ENCODE assay signal across 8 cellular contexts in genomic region chr2:231714639-231715498, GRCh38. TPM values are rescaled to one million over a fixed set of nuclear protein-coding genes. Genes with fewer than 3 reads are reported as not detected.
DNase-seq lines count a peak whose midpoint lies in the region; ATAC-seq and TF ChIP-seq lines count a peak whose summit lies in the region.

No MANE protein-coding gene starts in this region.

- ATAC-seq in CD8-positive, alpha-beta T cell = peak; percentile 9
- ATAC-seq in HG03066 (IDR thresholded peaks at IDR 0.05; ENCODE audit: low read depth, unreplicated experiment) (peak; percentile 28), GM21529 (IDR thresholded peaks at IDR 0.05; ENCODE audit: unreplicated experiment) (no peak)

- H3K4me3 Mint-ChIP-seq in CD8-positive, alpha-beta T cell = no peak overlapping the region
- H3K4me3 Mint-ChIP-seq in nephron progenitor cell = no peak overlapping the region

- DNase-seq in CD8-positive, alpha-beta T cell = peak; percentile 61 to 89 (median 80)
- DNase-seq in NT2/D1 (ENCODE audit: low read depth, low spot score) (peak; percentile 78), activated T-cell treated with anti-CD3 and anti-CD28 coated beads for 24 hours (ENCODE audit: low read depth) (peak; percentile 75), esophagus squamous epithelium (lab: John Stamatoyannopoulos, UW) (no peak), nephron progenitor cell (peak; percentile 91), superior temporal gyrus (ENCODE audit: extremely low spot score) (peak; percentile 90)

- 47% methylated on average over 3 of the region's 17 CpGs; no CpG with 5 or more reads in 1 of the 2 donors for WGBS in esophagus squamous epithelium, 2 donors

- TF ChIP-seq POLR2A in esophagus squamous epithelium (IDR thresholded peaks at IDR 0.05) = no peak

- H3K9me3 ChIP-seq in CD8-positive, alpha-beta T cell (ENCODE audit: low read length) = no peaks in the 10 kb centered on the region
- H3K9me3 ChIP-seq in NT2/D1 (ENCODE audit: insufficient read depth, low read length) (no peaks in the 10 kb centered on the region), esophagus squamous epithelium (no peaks in the 10 kb centered on the region)

- peaks cover 39% of the 10 kb centered on the region for H3K4me1 Mint-ChIP-seq in CD8-positive, alpha-beta T cell (ENCODE audit: low read depth)
- peaks cover 57% of the 10 kb centered on the region for H3K4me1 Mint-ChIP-seq in nephron progenitor cell

- H3K27ac Mint-ChIP-seq in CD8-positive, alpha-beta T cell = no peak overlapping the region
- peak overlapping the region; percentile 74 for H3K27ac Mint-ChIP-seq in nephron progenitor cell

- peaks cover 37% of the 10 kb centered on the region for H3K4me1 ChIP-seq in CD8-positive, alpha-beta T cell (ENCODE audit: insufficient read depth, low read length)
- peaks cover 39% of the 10 kb centered on the region for H3K4me1 ChIP-seq in NT2/D1 (ENCODE audit: insufficient read depth, insufficient read length)
- H3K4me1 ChIP-seq in esophagus squamous epithelium = peaks cover 30 to 53% (median 33%) of the 10 kb centered on the region in 3 donors

- TF ChIP-seq CTCF in CD8-positive, alpha-beta T cell (IDR thresholded peaks at IDR 0.05) = peak; percentile 88
- TF ChIP-seq CTCF in esophagus squamous epithelium (IDR thresholded peaks at IDR 0.05) (peak; percentile 87 to 95 (median 89)), nephron progenitor cell (IDR thresholded peaks at IDR 0.05) (peak; percentile 86)

- H3K9me3 Mint-ChIP-seq in CD8-positive, alpha-beta T cell = no peaks in the 10 kb centered on the region
- no peaks in the 10 kb centered on the region for H3K9me3 Mint-ChIP-seq in nephron progenitor cell

- peak overlapping the region; percentile 44 for H3K9ac ChIP-seq in NT2/D1 (ENCODE audit: insufficient read length, low read depth)

- CTCF ChIA-PET in CD8-positive, alpha-beta T cell (lab: Charles Lee) = interaction anchor here (0.6 to 12.1 kb wide), 28 partner anchors 10 to 263 kb away, joined by 3 to 783 read pairs (median 6); no protein-coding TSS in a partner anchor

- H3K4me3 ChIP-seq in CD8-positive, alpha-beta T cell (ENCODE audit: low read depth, low read length) = no peak overlapping the region
- H3K4me3 ChIP-seq in NT2/D1 (ENCODE audit: insufficient read length, low read depth) (no peak overlapping the region), esophagus squamous epithelium (no peak overlapping the region)

- no peak overlapping the region for H3K27ac ChIP-seq in CD8-positive, alpha-beta T cell (ENCODE audit: low read depth, low read length)
- H3K27ac ChIP-seq in esophagus squamous epithelium = peak overlapping the region; percentile 61 to 100 (median 75)

- no peaks in the 10 kb centered on the region for H3K27me3 ChIP-seq in CD8-positive, alpha-beta T cell (ENCODE audit: insufficient read depth, low read length)
- H3K27me3 ChIP-seq in NT2/D1 (ENCODE audit: insufficient read depth, insufficient read length) (no peaks in the 10 kb centered on the region), esophagus squamous epithelium (no peaks in the 10 kb centered on the region)

- POLR2A ChIA-PET in CD8-positive, alpha-beta T cell (lab: Charles Lee) = interaction anchor here (0.6 to 4.6 kb wide), 15 partner anchors 8 to 248 kb away, joined by 3 to 29 read pairs (median 4); no protein-coding TSS in a partner anchor

- intact Hi-C loops in CD8-positive, alpha-beta T cell (cut with DNase I, micrococcal nuclease) = loop anchor here (1.0 kb wide), 5 partner anchors 9 to 103 kb away; no protein-coding TSS in a partner anchor
- intact Hi-C loops in esophagus squamous epithelium (cut with DNase I) = loop anchor here (2.0 kb wide), 1 partner anchor 36 kb away; no protein-coding TSS in a partner anchor

- peaks cover 25% of the 10 kb centered on the region for H3K36me3 Mint-ChIP-seq in CD8-positive, alpha-beta T cell
- H3K36me3 Mint-ChIP-seq in nephron progenitor cell (ENCODE audit: low read depth) = peaks cover 19% of the 10 kb centered on the region

- H3K36me3 ChIP-seq in CD8-positive, alpha-beta T cell (ENCODE audit: insufficient read depth, low read length) = peaks cover 19% of the 10 kb centered on the region
- H3K36me3 ChIP-seq in NT2/D1 (ENCODE audit: insufficient read depth, insufficient read length, low read length) (peaks cover 31% of the 10 kb centered on the region), esophagus squamous epithelium (peaks cover 6 to 33% (median 7%) of the 10 kb centered on the region in 3 donors)

- no peaks in the 10 kb centered on the region for H3K27me3 Mint-ChIP-seq in CD8-positive, alpha-beta T cell (ENCODE audit: low read depth)
- peaks cover 2% of the 10 kb centered on the region for H3K27me3 Mint-ChIP-seq in nephron progenitor cell (ENCODE audit: low read depth, poor library complexity)

RNA-seq across cellular contexts. Expression of gene PTMA, which starts 6.5 kb away (rescaled TPM):
- total RNA-seq in CD8-positive, alpha-beta T cell = 1,000 to 10,000 TPM; 1,661 to 1,675 TPM
- total RNA-seq in esophagus squamous epithelium = 1,000 to 10,000 TPM in 2 of 4 donors, 100 to 1,000 TPM in 2; 670 to 1,121 (median 903) TPM
